In the genomic region with DNA sequence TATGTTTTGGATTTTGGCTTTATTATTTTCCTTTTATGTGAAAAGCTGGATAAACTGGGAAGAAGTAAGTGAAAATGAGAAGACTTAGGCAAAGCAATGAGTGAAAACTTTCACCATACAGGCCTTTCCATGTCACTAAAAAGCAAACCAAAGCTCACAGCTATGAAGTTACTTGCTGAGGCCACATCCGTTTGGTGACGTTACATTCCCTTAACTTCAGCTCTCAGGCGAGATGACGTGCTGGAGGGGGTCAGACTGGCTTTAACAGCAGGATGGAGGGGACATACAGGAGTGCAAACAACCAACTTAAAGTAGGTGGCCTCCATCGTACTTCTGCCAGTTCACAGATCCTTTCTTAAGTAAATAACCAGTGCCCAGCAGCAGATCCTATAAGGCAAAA, we compare ENCODE assay signal across 17 cellular contexts.
DNase-seq lines count a peak whose midpoint lies in the region; ATAC-seq, FAIRE-seq and TF ChIP-seq lines count a peak whose summit lies in the region.
"Had no signal": no experiment of that assay in that cellular context is flagged by ENCODE, and none has a peak within 500 bp of the region (broad histone marks: within the 10 kb centered on the region; RNA-seq: fewer than 3 reads in every experiment).

No MANE protein-coding gene starts in this region.

- no peak overlapping the region for H3K4me3 ChIP-seq in RWPE2 (ENCODE audit: severe bottlenecking)
- no peak overlapping the region for H3K4me3 ChIP-seq in endodermal cell (ENCODE audit: low read length)
- H3K4me3 ChIP-seq in keratinocyte (ENCODE audit: control insufficient read depth in 2 of 3, extremely low read depth in 1 of 3, insufficient read depth in 2 of 3, low read depth in 1 of 3, low read length in 3 of 3) = peak overlapping the region in 2 of 3 experiments; percentile 37 to 43
- H3K4me3 ChIP-seq in stomach = no peak overlapping the region
- H3K4me3 ChIP-seq: BLaER1, Peyer's patch had no signal

- H3K4me1 ChIP-seq in RWPE2 (ENCODE audit: insufficient read depth, poor library complexity, severe bottlenecking) (peaks cover 64% of the 10 kb centered on the region), endodermal cell (ENCODE audit: control insufficient read depth, insufficient read depth, low read length) (peaks cover 8% of the 10 kb centered on the region), keratinocyte (ENCODE audit: control insufficient read depth, extremely low read depth, insufficient read depth, low read length) (peaks cover 78% of the 10 kb centered on the region), stomach (peaks cover 0 to 11% (median 4%) of the 10 kb centered on the region in 4 donors)
- H3K4me1 ChIP-seq: Peyer's patch had no signal

- H3K27me3 Mint-ChIP-seq in endodermal cell (ENCODE audit: insufficient read depth) = no peaks in the 10 kb centered on the region
- H3K27me3 Mint-ChIP-seq: CD8-positive, alpha-beta memory T cell had no signal

- peak overlapping the region; percentile 100 for H3K27ac ChIP-seq in RWPE2 (ENCODE audit: poor library complexity, severe bottlenecking)
- no peak overlapping the region for H3K27ac ChIP-seq in endodermal cell (ENCODE audit: low read depth, low read length)
- peak overlapping the region; percentile 79 for H3K27ac ChIP-seq in keratinocyte (ENCODE audit: control insufficient read depth, insufficient read depth, low read length)
- no peak overlapping the region for H3K27ac ChIP-seq in stomach
- H3K27ac ChIP-seq: BLaER1, Peyer's patch had no signal

- DNase-seq in RWPE2 (ENCODE audit: low spot score) (no peak), endodermal cell (peak; percentile 63), keratinocyte (ENCODE audit: low read depth, low spot score) (no peak), epidermal melanocyte (ENCODE audit: insufficient read length, low spot score) (no peak), hypothalamus (lab: John Stamatoyannopoulos, UW) (no peak), GM13976 (ENCODE audit: low spot score) (no peak), stomach (no peak)
- DNase-seq: CD8-positive, alpha-beta memory T cell; Kasumi-1; NCI-H1417; NCI-H2029; NCI-H2171 treated with DMSO at 0.1 percent for 48 hours; NCI-H510A; NCI-H82; Peyer's patch; SHP77 treated with DMSO at 0.1 percent for 48 hours had no signal

- peaks cover 40% of the 10 kb centered on the region for H3K4me1 Mint-ChIP-seq in endodermal cell
- H3K4me1 Mint-ChIP-seq: CD8-positive, alpha-beta memory T cell had no signal

- H3K9me3 Mint-ChIP-seq in endodermal cell = no peaks in the 10 kb centered on the region

- no peaks in the 10 kb centered on the region for H3K36me3 Mint-ChIP-seq in endodermal cell (ENCODE audit: low read depth)
- H3K36me3 Mint-ChIP-seq: CD8-positive, alpha-beta memory T cell had no signal

- 67 to 80% methylated on average over 1 to 5 of the region's 5 CpGs for WGBS in endodermal cell (ENCODE audit: insufficient coverage in 1 of 2, insufficient read length in 1 of 2), 2 experiments
- 67 to 82% (median 70%) methylated on average over 5 of the region's 5 CpGs for WGBS in stomach, 5 donors

- peak overlapping the region; percentile 83 for H3K4me2 ChIP-seq in keratinocyte (ENCODE audit: control insufficient read depth, extremely low read depth, insufficient read depth, low read depth, low read length)
- H3K4me2 ChIP-seq: BLaER1 had no signal

- H3K79me2 ChIP-seq in keratinocyte (ENCODE audit: control insufficient read depth, insufficient read depth, low read length) = no peaks in the 10 kb centered on the region

- in situ Hi-C loops in GM13976 (cut with MboI; ENCODE audit: low sequenced_read_pairs, unreplicated experiment) = no loop called here

- TF ChIP-seq EP300 in stomach (IDR thresholded peaks at IDR 0.05) = no peak

- no peak for TF ChIP-seq CTCF in RWPE2 (IDR thresholded peaks at IDR 0.05; ENCODE audit: poor library complexity, severe bottlenecking)
- no peak for TF ChIP-seq CTCF in endodermal cell (conservative IDR thresholded peaks at IDR 0.05)
- no peak for TF ChIP-seq CTCF in keratinocyte (optimal IDR thresholded peaks at IDR 0.05 in 1 of 3, IDR thresholded peaks at IDR 0.05 in 1 of 3, conservative IDR thresholded peaks at IDR 0.05 in 1 of 3; ENCODE audit: extremely low read depth in 1 of 3, insufficient read depth in 2 of 3, low read length in 3 of 3)
- no peak for TF ChIP-seq CTCF in GM13976 (IDR thresholded peaks at IDR 0.05; ENCODE audit: borderline replicate concordance, control extremely low read depth, extremely low read depth, insufficient read depth, missing control alignments)
- no peak for TF ChIP-seq CTCF in stomach (IDR thresholded peaks at IDR 0.05)

- FAIRE-seq in keratinocyte (lab: Jason Lieb, UNC) = no peak

- no peak overlapping the region for H2AFZ ChIP-seq in keratinocyte (ENCODE audit: control insufficient read depth, low read length)

- H3K9ac ChIP-seq in endodermal cell (ENCODE audit: extremely low read depth, low read length, poor library complexity, severe bottlenecking) = no peak overlapping the region
- H3K9ac ChIP-seq in keratinocyte (ENCODE audit: control insufficient read depth, extremely low read depth, insufficient read depth, low read length) = peak overlapping the region; percentile 62
- H3K9ac ChIP-seq: BLaER1 had no signal

- dilution Hi-C loops in keratinocyte (cut with MboI; ENCODE audit: extremely low pct_ligation_motif_present, low sequenced_read_pairs) = no loop called here

- intact Hi-C loops in stomach (cut with DNase I; ENCODE audit: low total_unique reads) = no loop called here

- no peak for ATAC-seq in RWPE2 (ENCODE audit: low read depth)

- H3K36me3 ChIP-seq in RWPE2 (ENCODE audit: low read depth) = no peaks in the 10 kb centered on the region
- H3K36me3 ChIP-seq in endodermal cell (ENCODE audit: control insufficient read depth, insufficient read depth, low read length) = no peaks in the 10 kb centered on the region
- H3K36me3 ChIP-seq in keratinocyte (ENCODE audit: control insufficient read depth in 2 of 2, extremely low read depth in 1 of 2, insufficient read depth in 2 of 2, low read length in 2 of 2) = no peaks in the 10 kb centered on the region
- no peaks in the 10 kb centered on the region for H3K36me3 ChIP-seq in stomach
- H3K36me3 ChIP-seq: BLaER1, Peyer's patch had no signal

- no peaks in the 10 kb centered on the region for H3K9me1 ChIP-seq in keratinocyte (ENCODE audit: control insufficient read depth, extremely low read depth, insufficient read depth, low read length)

- H3K4me3 Mint-ChIP-seq in endodermal cell = no peak overlapping the region
- H3K4me3 Mint-ChIP-seq: CD8-positive, alpha-beta memory T cell had no signal

- no peaks in the 10 kb centered on the region for H3K9me3 ChIP-seq in RWPE2 (ENCODE audit: severe bottlenecking)
- H3K9me3 ChIP-seq in endodermal cell (ENCODE audit: control insufficient read depth, low read length) = no peaks in the 10 kb centered on the region
- H3K9me3 ChIP-seq in keratinocyte (ENCODE audit: control insufficient read depth, low read depth, low read length) = no peaks in the 10 kb centered on the region
- no peaks in the 10 kb centered on the region for H3K9me3 ChIP-seq in stomach
- H3K9me3 ChIP-seq: BLaER1, Peyer's patch had no signal

- H3K27me3 ChIP-seq in RWPE2 (ENCODE audit: insufficient read depth, poor library complexity, severe bottlenecking) (no peaks in the 10 kb centered on the region), endodermal cell (ENCODE audit: control insufficient read depth, insufficient read depth, low read length, poor library complexity, severe bottlenecking) (no peaks in the 10 kb centered on the region), keratinocyte (ENCODE audit: control insufficient read depth, extremely low read depth, insufficient read depth, low read length) (no peaks in the 10 kb centered on the region), stomach (peaks cover 0 to 3% (median 0%) of the 10 kb centered on the region in 3 donors)
- H3K27me3 ChIP-seq: BLaER1, Peyer's patch had no signal

- TF ChIP-seq POLR2A in stomach (IDR thresholded peaks at IDR 0.05) = no peak

- H3K27ac Mint-ChIP-seq in endodermal cell = no peak overlapping the region
- H3K27ac Mint-ChIP-seq: CD8-positive, alpha-beta memory T cell had no signal

- H4K20me1 ChIP-seq in keratinocyte (ENCODE audit: control insufficient read depth, extremely low read depth, insufficient read depth, low read length) = no peaks in the 10 kb centered on the region
- H4K20me1 ChIP-seq: BLaER1 had no signal

Comparison
In these comparisons a context has a peak if more than half of its experiments do, and no peak if none do; other contexts are left out.
1. H3K27ac ChIP-seq: peak in RWPE2 (single experiment) and keratinocyte (single experiment); none in endodermal cell (single experiment) and stomach (0 of 5).
2. H3K4me3 ChIP-seq: peak in keratinocyte (2 of 3); none in RWPE2 (single experiment), endodermal cell (single experiment) and stomach (0 of 4).